ENCODE assay signal across 9 cellular contexts in genomic region chr4:150769235-150769634, GRCh38.
DNase-seq lines count a peak whose midpoint lies in the region; ATAC-seq and TF ChIP-seq lines count a peak whose summit lies in the region.
"Had no signal": no experiment of that assay in that cellular context is flagged by ENCODE, and none has a peak within 500 bp of the region (broad histone marks: within the 10 kb centered on the region; RNA-seq: fewer than 3 reads in every experiment).

No MANE protein-coding gene starts in this region.

- ATAC-seq in GM21786 (IDR thresholded peaks at IDR 0.05; ENCODE audit: unreplicated experiment) (peak; percentile 47), aorta (ENCODE audit: low FRiP score) (no peak)

- H3K9me3 ChIP-seq in aorta (ENCODE audit: control insufficient read depth, low read length), result no peaks in the 10 kb centered on the region

- TF ChIP-seq CTCF in epithelial cell of esophagus (IDR thresholded peaks at IDR 0.05; ENCODE audit: insufficient read depth, low read depth, low read length, missing control alignments), result no peak
- TF ChIP-seq CTCF in lower leg skin (IDR thresholded peaks at IDR 0.05), result no peak

- WGBS in lower leg skin, 2 donors, result 95 to 98% methylated on average over 3 of the region's 3 CpGs
- WGBS in aorta, 2 donors, result 88 to 93% methylated on average over 3 of the region's 3 CpGs

- H3K4me3 ChIP-seq in epithelial cell of esophagus (ENCODE audit: low read length) (no peak overlapping the region), skeletal muscle cell (ENCODE audit: low read depth, low read length) (no peak overlapping the region), lower leg skin (ENCODE audit: low read depth, poor library complexity, severe bottlenecking) (no peak overlapping the region), aorta (ENCODE audit: low read length in 2 of 2) (no peak overlapping the region)

- TF ChIP-seq POLR2A in lower leg skin (IDR thresholded peaks at IDR 0.05), result no peak

- DNase-seq in NOMO-1 treated with dmso at 0.1 percent for 144 hours (lab: John Stamatoyannopoulos, UW; ENCODE audit: unreplicated experiment), result peak; percentile 9
- DNase-seq in epithelial cell of esophagus (ENCODE audit: low read depth), result peak; percentile 71
- peak; percentile 37 for DNase-seq in skeletal muscle cell (ENCODE audit: low read depth)
- no peak for DNase-seq in lower leg skin (ENCODE audit: low spot score in 2 of 2)
- DNase-seq in DMS153 (lab: John Stamatoyannopoulos, UW), result no peak
- no peak for DNase-seq in aorta
- DNase-seq: activated CD4-positive, alpha-beta T cell treated with anti-CD3 and anti-CD28 coated beads, Interleukin-2, amount 10 ng/mL, durations not matched to agents 24 days and 14 days; NCI-H2107 had no signal

- intact Hi-C loops in lower leg skin (cut with DNase I; ENCODE audit: low total_unique reads), result no loop called here
- intact Hi-C loops in aorta (cut with DNase I), result no loop called here

- H3K27ac ChIP-seq in aorta (ENCODE audit: low read depth in 1 of 2, low read length in 2 of 2), result no peak overlapping the region

- peaks cover 0 to 2% of the 10 kb centered on the region in 2 donors for H3K36me3 ChIP-seq in aorta (ENCODE audit: control insufficient read depth in 1 of 2, insufficient read depth in 2 of 2, low read length in 1 of 2)

- peaks cover 0 to 2% of the 10 kb centered on the region in 2 donors for H3K4me1 ChIP-seq in aorta (ENCODE audit: control insufficient read depth in 1 of 2, insufficient read depth in 2 of 2, low read length in 2 of 2)

- no peaks in the 10 kb centered on the region for H3K27me3 ChIP-seq in aorta (ENCODE audit: control insufficient read depth in 1 of 2, insufficient read depth in 2 of 2, low read length in 1 of 2)

Comparison
In these comparisons a context has a peak if more than half of its experiments do, and no peak if none do; other contexts are left out.
1. DNase-seq: peak in NOMO-1 treated with dmso at 0.1 percent for 144 hours (single experiment), epithelial cell of esophagus (single experiment) and skeletal muscle cell (single experiment); none in lower leg skin (0 of 2), DMS153 (single experiment) and aorta (0 of 2).